7 cellular contexts compared by ENCODE assay signal in genomic region chr1:112618721-112619517, GRCh38. TPM values are rescaled to one million over a fixed set of nuclear protein-coding genes. Genes with fewer than 3 reads are reported as not detected.
A peak's percentile ranks its signal among the peaks of the same experiment; 100 is the strongest.
DNase-seq lines count a peak whose midpoint lies in the region; TF ChIP-seq lines count a peak whose summit lies in the region.

ST7L (minus strand) TSS chr1:112619141; CDS start chr1:112619113, 28 bp downstream.

- H3K4me1 ChIP-seq in Loucy (ENCODE audit: insufficient read depth, low read length, poor library complexity, severe bottlenecking) (peaks cover 27% of the 10 kb centered on the region), trophoblast cell (ENCODE audit: control insufficient read depth in 1 of 2, insufficient read depth in 2 of 2, low read length in 2 of 2) (peaks cover 0 to 2% of the 10 kb centered on the region in 2 experiments), tibial nerve (peaks cover 0 to 54% (median 19%) of the 10 kb centered on the region in 4 donors)

- TF ChIP-seq POLR2A in tibial nerve (IDR thresholded peaks at IDR 0.05), result no peak

- H3K36me3 ChIP-seq in Loucy (ENCODE audit: insufficient read depth, low read length) (no peaks in the 10 kb centered on the region), trophoblast cell (ENCODE audit: control insufficient read depth in 1 of 2, insufficient read depth in 2 of 2, low read length in 2 of 2) (peaks cover 5 to 7% of the 10 kb centered on the region in 2 experiments), tibial nerve (peaks cover 0 to 25% (median 0%) of the 10 kb centered on the region in 3 donors)

- TF ChIP-seq EP300 in tibial nerve (IDR thresholded peaks at IDR 0.05), result peak in 1 of 2 donors; percentile 0

- peak within 1 kb of the TSS; percentile 98 for H3K18ac ChIP-seq in trophoblast cell (ENCODE audit: low read length)

- H4K8ac ChIP-seq in trophoblast cell (ENCODE audit: low read depth, low read length), result peak within 1 kb of the TSS; percentile 97

- H3K27me3 ChIP-seq in Loucy (ENCODE audit: insufficient read depth, low read length, poor library complexity, severe bottlenecking) (peaks cover 8% of the 10 kb centered on the region), trophoblast cell (ENCODE audit: insufficient read depth, low read length) (no peaks in the 10 kb centered on the region), tibial nerve (no peaks in the 10 kb centered on the region)

- peak within 1 kb of the TSS; percentile 69 for H2AFZ ChIP-seq in Loucy (ENCODE audit: low read length)
- peak within 1 kb of the TSS; percentile 85 for H2AFZ ChIP-seq in trophoblast cell (ENCODE audit: insufficient read depth, low read length, poor library complexity)

- peaks cover 33% of the 10 kb centered on the region for H4K20me1 ChIP-seq in Loucy (ENCODE audit: insufficient read depth, low read length, poor library complexity, severe bottlenecking)

- TF ChIP-seq CTCF in GM13976 (IDR thresholded peaks at IDR 0.05; ENCODE audit: borderline replicate concordance, control extremely low read depth, extremely low read depth, insufficient read depth, missing control alignments), result no peak
- no peak for TF ChIP-seq CTCF in Loucy (conservative IDR thresholded peaks at IDR 0.05; ENCODE audit: low read length)
- TF ChIP-seq CTCF in tibial nerve (IDR thresholded peaks at IDR 0.05), result no peak

- peak within 1 kb of the TSS; percentile 95 for H2BK5ac ChIP-seq in trophoblast cell (ENCODE audit: low read depth, low read length, poor library complexity)

- H3K27ac ChIP-seq in trophoblast cell (ENCODE audit: low read depth, low read length), result peak within 1 kb of the TSS; percentile 89
- peak within 1 kb of the TSS; percentile 91 to 98 (median 96) for H3K27ac ChIP-seq in tibial nerve

- peak; percentile 57 for DNase-seq in GM13976 (ENCODE audit: low spot score)
- peak; percentile 26 for DNase-seq in T follicular helper cell (ENCODE audit: low read depth)
- DNase-seq in amniotic stem cell (lab: John Stamatoyannopoulos, UW), result peak; percentile 14
- peak; percentile 91 for DNase-seq in cardiac septum (ENCODE audit: low spot score)
- peak; percentile 60 to 72 for DNase-seq in trophoblast cell
- peak; percentile 60 to 79 for DNase-seq in tibial nerve (ENCODE audit: low spot score in 2 of 2)

- H3K9me2 ChIP-seq in Loucy (replicated peaks; ENCODE audit: low read depth, low read length), result no peaks in the 10 kb centered on the region

- peak within 1 kb of the TSS; percentile 98 for H2AK5ac ChIP-seq in trophoblast cell (ENCODE audit: low read length)

- H3K9ac ChIP-seq in Loucy (ENCODE audit: low read depth, low read length, poor library complexity, severe bottlenecking) (peak within 1 kb of the TSS; percentile 100), trophoblast cell (ENCODE audit: low read length) (peak within 1 kb of the TSS; percentile 99)

- H3K79me2 ChIP-seq in Loucy (ENCODE audit: insufficient read depth, low read length) (peaks cover 82% of the 10 kb centered on the region), trophoblast cell (ENCODE audit: control insufficient read depth, insufficient read depth, low read length, poor library complexity) (peaks cover 21% of the 10 kb centered on the region)

- peak within 1 kb of the TSS; percentile 98 for H4K12ac ChIP-seq in trophoblast cell (ENCODE audit: low read depth, low read length)

- peak within 1 kb of the TSS; percentile 8 for H2BK12ac ChIP-seq in trophoblast cell (ENCODE audit: low read length)

- H3K14ac ChIP-seq in trophoblast cell (ENCODE audit: low read length), result peak within 1 kb of the TSS; percentile 98

- in situ Hi-C loops in GM13976 (cut with MboI; ENCODE audit: low sequenced_read_pairs, unreplicated experiment), result loop anchor here (5.0 to 10.0 kb wide), 2 partner anchors 88 to 224 kb away; partner anchors contain the start of genes CTTNBP2NL and RHOC

- intact Hi-C loops in cardiac septum (cut with DNase I), result loop anchor here (1.0 to 10.0 kb wide), 6 partner anchors 58 to 338 kb away; partner anchors contain the start of genes RHOC and SLC16A1

- H3K23ac ChIP-seq in trophoblast cell (ENCODE audit: low read length), result no peak within 1 kb of the TSS

- H4K91ac ChIP-seq in trophoblast cell (ENCODE audit: low read depth, low read length), result peak within 1 kb of the TSS; percentile 99

- peaks cover 15% of the 10 kb centered on the region for H3K79me1 ChIP-seq in trophoblast cell (ENCODE audit: low read length)

- H2BK120ac ChIP-seq in trophoblast cell (ENCODE audit: insufficient read depth, low read length, poor library complexity), result peak within 1 kb of the TSS; percentile 96

- H3K9me3 ChIP-seq in Loucy (ENCODE audit: insufficient read depth, low read depth, low read length), result no peaks in the 10 kb centered on the region
- H3K9me3 ChIP-seq in trophoblast cell (ENCODE audit: insufficient read depth, low read depth, low read length), result no peaks in the 10 kb centered on the region
- H3K9me3 ChIP-seq in tibial nerve, result no peaks in the 10 kb centered on the region

- H3K4me2 ChIP-seq in Loucy (ENCODE audit: low read depth, low read length, poor library complexity, severe bottlenecking) (peak within 1 kb of the TSS; percentile 99), trophoblast cell (ENCODE audit: low read length) (peak within 1 kb of the TSS; percentile 95)

- no CpG with 5 or more reads among the region's 48 CpGs for WGBS in trophoblast cell (ENCODE audit: extremely low coverage, insufficient coverage, insufficient read length)
- WGBS in tibial nerve, 2 donors, result 0% methylated on average over 26 to 42 of the region's 48 CpGs

- no peaks in the 10 kb centered on the region for H3F3A ChIP-seq in Loucy (ENCODE audit: low read depth)

- H3K4me3 ChIP-seq in Loucy (ENCODE audit: low read length, poor library complexity, severe bottlenecking), result peak within 1 kb of the TSS; percentile 99
- H3K4me3 ChIP-seq in trophoblast cell (ENCODE audit: low read depth, low read length), result peak within 1 kb of the TSS; percentile 99
- peak within 1 kb of the TSS; percentile 61 to 95 (median 76) for H3K4me3 ChIP-seq in tibial nerve

- H3K4ac ChIP-seq in trophoblast cell (ENCODE audit: low read depth, low read length), result peak within 1 kb of the TSS; percentile 98

RNA-seq across cellular contexts. Expression of gene ST7L, which starts in this region (rescaled TPM):
- 14.0 TPM for total RNA-seq in cardiac septum
- polyA plus RNA-seq in trophoblast cell (2013), result 10.6 and 11.5 TPM in 2 replicates
- 10 to 100 TPM; 18.4 to 24.0 (median 20.4) TPM for total RNA-seq in tibial nerve

Comparison
In these comparisons a context has a peak if more than half of its experiments do, and no peak if none do; other contexts are left out.
1. Peak in every context shown above with its lines: DNase-seq, H3K4me3 ChIP-seq and H3K27ac ChIP-seq.
2. DNase-seq: peak in every context shown above with its lines; median percentile 91 in cardiac septum; 70 in tibial nerve; 66 in trophoblast cell; 57 in GM13976; 26 in T follicular helper cell; 14 in amniotic stem cell.